ENCODE assay signal across 1 cellular context in the genomic region with DNA sequence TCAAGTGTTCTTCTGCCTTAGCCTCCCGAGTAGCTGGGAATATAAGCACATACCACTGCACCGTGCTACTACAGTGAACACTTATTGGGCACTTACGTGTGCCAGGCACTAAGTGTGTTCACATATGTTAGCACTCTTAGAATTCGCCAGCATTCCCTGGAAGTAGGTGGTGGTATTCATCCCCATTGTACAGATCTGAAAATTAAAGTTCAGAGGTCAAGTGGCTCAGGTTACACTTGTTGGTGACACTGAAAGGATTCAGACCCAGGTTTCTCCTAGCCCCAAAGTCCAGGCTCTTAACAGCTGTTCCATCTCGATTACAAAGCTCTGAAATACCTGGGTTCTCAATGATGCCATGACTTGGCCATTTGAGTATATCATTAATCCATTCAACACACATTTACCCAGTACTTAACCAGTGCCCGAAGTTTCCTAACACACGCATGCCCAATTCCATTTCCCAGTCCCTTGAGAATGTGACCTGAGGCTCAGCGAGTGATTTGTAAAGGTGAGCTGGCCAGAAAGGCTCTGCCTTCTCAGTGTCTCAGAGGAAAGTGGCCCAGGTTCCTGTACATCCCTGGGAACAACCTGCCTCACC.
TF ChIP-seq lines count a peak whose summit lies in the region.

No MANE protein-coding gene starts in this region.

TF ChIP-seq in liver, 16 proteins besides CTCF, POLR2A, EP300 and RAD21 (continued from another document):
- TF ChIP-seq, protein P1, sequence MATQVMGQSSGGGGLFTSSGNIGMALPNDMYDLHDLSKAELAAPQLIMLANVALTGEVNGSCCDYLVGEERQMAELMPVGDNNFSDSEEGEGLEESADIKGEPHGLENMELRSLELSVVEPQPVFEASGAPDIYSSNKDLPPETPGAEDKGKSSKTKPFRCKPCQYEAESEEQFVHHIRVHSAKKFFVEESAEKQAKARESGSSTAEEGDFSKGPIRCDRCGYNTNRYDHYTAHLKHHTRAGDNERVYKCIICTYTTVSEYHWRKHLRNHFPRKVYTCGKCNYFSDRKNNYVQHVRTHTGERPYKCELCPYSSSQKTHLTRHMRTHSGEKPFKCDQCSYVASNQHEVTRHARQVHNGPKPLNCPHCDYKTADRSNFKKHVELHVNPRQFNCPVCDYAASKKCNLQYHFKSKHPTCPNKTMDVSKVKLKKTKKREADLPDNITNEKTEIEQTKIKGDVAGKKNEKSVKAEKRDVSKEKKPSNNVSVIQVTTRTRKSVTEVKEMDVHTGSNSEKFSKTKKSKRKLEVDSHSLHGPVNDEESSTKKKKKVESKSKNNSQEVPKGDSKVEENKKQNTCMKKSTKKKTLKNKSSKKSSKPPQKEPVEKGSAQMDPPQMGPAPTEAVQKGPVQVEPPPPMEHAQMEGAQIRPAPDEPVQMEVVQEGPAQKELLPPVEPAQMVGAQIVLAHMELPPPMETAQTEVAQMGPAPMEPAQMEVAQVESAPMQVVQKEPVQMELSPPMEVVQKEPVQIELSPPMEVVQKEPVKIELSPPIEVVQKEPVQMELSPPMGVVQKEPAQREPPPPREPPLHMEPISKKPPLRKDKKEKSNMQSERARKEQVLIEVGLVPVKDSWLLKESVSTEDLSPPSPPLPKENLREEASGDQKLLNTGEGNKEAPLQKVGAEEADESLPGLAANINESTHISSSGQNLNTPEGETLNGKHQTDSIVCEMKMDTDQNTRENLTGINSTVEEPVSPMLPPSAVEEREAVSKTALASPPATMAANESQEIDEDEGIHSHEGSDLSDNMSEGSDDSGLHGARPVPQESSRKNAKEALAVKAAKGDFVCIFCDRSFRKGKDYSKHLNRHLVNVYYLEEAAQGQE (IDR thresholded peaks at IDR 0.05): peak; percentile 79
- TF ChIP-seq TAF1 (conservative IDR thresholded peaks at IDR 0.05) (no peak), JUND (IDR thresholded peaks at IDR 0.05) (peak; percentile 52 to 82), MAX (IDR thresholded peaks at IDR 0.05) (peak; percentile 59), HNF4A (conservative IDR thresholded peaks at IDR 0.05) (peak; percentile 83 to 84), ZBTB33 (IDR thresholded peaks at IDR 0.05) (no peak), RXRA (IDR thresholded peaks at IDR 0.05) (peak; percentile 62 to 81), GABPA (IDR thresholded peaks at IDR 0.05 in 1 of 2, conservative IDR thresholded peaks at IDR 0.05 in 1 of 2) (no peak), FOXA2 (IDR thresholded peaks at IDR 0.05) (peak; percentile 55), EGR1 (IDR thresholded peaks at IDR 0.05; ENCODE audit: low read depth in 2 of 2) (no peak), FOXA1 (IDR thresholded peaks at IDR 0.05) (no peak)
- TF ChIP-seq, protein P2, sequence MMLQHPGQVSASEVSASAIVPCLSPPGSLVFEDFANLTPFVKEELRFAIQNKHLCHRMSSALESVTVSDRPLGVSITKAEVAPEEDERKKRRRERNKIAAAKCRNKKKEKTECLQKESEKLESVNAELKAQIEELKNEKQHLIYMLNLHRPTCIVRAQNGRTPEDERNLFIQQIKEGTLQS (IDR thresholded peaks at IDR 0.05): no peak
